Comparison of ENCODE assay signal across 24 cellular contexts in the genomic region with DNA sequence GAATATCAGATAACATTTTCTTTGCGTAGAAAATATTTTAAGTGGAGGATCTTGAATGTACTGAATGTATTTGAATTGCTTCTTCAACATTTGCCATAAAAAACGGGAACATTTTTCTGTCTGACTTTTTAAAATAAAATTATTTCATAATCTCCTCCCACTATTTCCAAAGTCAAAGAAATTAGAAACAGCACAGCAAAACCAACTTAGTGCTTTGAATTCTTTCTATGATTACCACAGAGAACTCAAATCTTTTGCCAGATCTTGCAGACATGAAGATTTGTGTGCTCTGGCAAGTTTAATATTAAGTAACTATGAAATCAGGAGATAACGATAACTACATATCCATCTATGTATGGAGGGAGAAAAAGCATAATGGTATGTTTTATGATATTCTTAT.
"Had no signal": no experiment of that assay in that cellular context is flagged by ENCODE, and none has a peak within 500 bp of the region (broad histone marks: within the 10 kb centered on the region; RNA-seq: fewer than 3 reads in every experiment).

No MANE protein-coding gene starts in this region.

- DNase-seq: hippocampal formation; left colon; lower lobe of right lung; mammary epithelial cell; mesenchymal stem cell; naive thymus-derived CD8-positive, alpha-beta T cell; nucleus accumbens; right lobe of liver; stimulated activated CD4-positive, alpha-beta T cell treated with anti-CD3 and anti-CD28 coated beads, Interleukin-1b, Interleukin-23, amount 100 ng/mL, for 48 hours; stimulated activated CD4-positive, alpha-beta T cell treated with anti-CD3 and anti-CD28 coated beads, Interleukin-2, amount 100 ng/mL, for 48 hours; stimulated activated CD4-positive, alpha-beta T cell treated with anti-CD3 and anti-CD28 coated beads, Interleukin-4, amount 100 ng/mL, for 4 hours; stimulated activated CD8-positive, alpha-beta memory T cell treated with anti-CD3 and anti-CD28 coated beads, Interleukin-4, amount 100 ng/mL, for 48 hours; stimulated activated naive CD4-positive, alpha-beta T cell treated with Interleukin-2 at 50 U/mL for 16 hours; stimulated activated naive CD8-positive, alpha-beta T cell treated with anti-CD3 and anti-CD28 coated beads, Interleukin-15, amount 100 ng/mL, for 72 hours; testis; thyroid gland; transverse colon had no signal

- H3K27ac ChIP-seq: left lung, lower lobe of right lung, pancreas, prostate gland, right lobe of liver, testis, thyroid gland, transverse colon, upper lobe of left lung, vagina had no signal

- H3K36me3 ChIP-seq: left lung, lower lobe of right lung, pancreas, prostate gland, right lobe of liver, thyroid gland, transverse colon, upper lobe of left lung, vagina had no signal

- ATAC-seq: left colon; left lung; lower lobe of right lung; naive thymus-derived CD8-positive, alpha-beta T cell; pancreas; right lobe of liver; stimulated activated memory B cell treated with anti-CD40 and anti-IgM and Interleukin-4, amounts not matched to agents 10 μg/mL and 1 μg/mL and 100 μg/mL, for 72 hours; stimulated activated naive CD8-positive, alpha-beta T cell treated with anti-CD3 and anti-CD28 coated beads, Interleukin-15, amount 100 ng/mL, for 72 hours had no signal

- H3K4me1 ChIP-seq: left lung, lower lobe of right lung, pancreas, prostate gland, right lobe of liver, testis, thyroid gland, transverse colon, upper lobe of left lung, vagina had no signal

- H3K9me3 ChIP-seq: lower lobe of right lung, pancreas, prostate gland, right lobe of liver, testis, thyroid gland, transverse colon, upper lobe of left lung, vagina had no signal

- H3K4me3 ChIP-seq: left lung, lower lobe of right lung, pancreas, prostate gland, right lobe of liver, smooth muscle cell, thyroid gland, transverse colon, upper lobe of left lung, vagina had no signal

- H3K27me3 ChIP-seq: left lung, pancreas, right lobe of liver, testis, thyroid gland, transverse colon, upper lobe of left lung, vagina had no signal
